In genomic region chr22:42321908-42322561, GRCh38 we compare ENCODE assay signal across 15 cellular contexts. TPM values are rescaled to one million over a fixed set of nuclear protein-coding genes. Genes with fewer than 3 reads are reported as not detected.
DNase-seq lines count a peak whose midpoint lies in the region; ATAC-seq and TF ChIP-seq lines count a peak whose summit lies in the region.
"Had no signal": no experiment of that assay in that cellular context is flagged by ENCODE, and none has a peak within 500 bp of the region (broad histone marks: within the 10 kb centered on the region; RNA-seq: fewer than 3 reads in every experiment).

No MANE protein-coding gene starts in this region.

- H3K9me3 ChIP-seq in CD4-positive, alpha-beta T cell (ENCODE audit: control insufficient read depth, low read length) = no peaks in the 10 kb centered on the region
- H3K9me3 ChIP-seq in HEK293 (ENCODE audit: control insufficient read depth, insufficient read depth, low read depth, low read length) = no peaks in the 10 kb centered on the region
- no peaks in the 10 kb centered on the region for H3K9me3 ChIP-seq in RWPE2 (ENCODE audit: severe bottlenecking)
- no peaks in the 10 kb centered on the region for H3K9me3 ChIP-seq in right lobe of liver
- H3K9me3 ChIP-seq: pancreas, SJSA1 had no signal

- no peaks in the 10 kb centered on the region for H3K27me3 ChIP-seq in CD4-positive, alpha-beta T cell (ENCODE audit: control insufficient read depth, insufficient read depth, low read length)
- H3K27me3 ChIP-seq in RWPE2 (ENCODE audit: insufficient read depth, poor library complexity, severe bottlenecking) (no peaks in the 10 kb centered on the region), right lobe of liver (no peaks in the 10 kb centered on the region)
- H3K27me3 ChIP-seq: pancreas, SJSA1 had no signal

- ATAC-seq in CD4-positive, alpha-beta T cell (ENCODE audit: poor library complexity) = no peak
- ATAC-seq in RWPE2 (ENCODE audit: low read depth) = 0 out of 3 replicates have a peak, but pooled peaks have one; percentile 7
- ATAC-seq in right lobe of liver = no peak
- ATAC-seq in GM19328 (IDR thresholded peaks at IDR 0.05; ENCODE audit: unreplicated experiment) = no peak
- ATAC-seq: left lobe of liver, pancreas had no signal

- CTCF ChIA-PET in CD4-positive, alpha-beta T cell (lab: Charles Lee) = no interaction called here
- CTCF ChIA-PET in HEK293 (lab: Yijun Ruan, JAX) = no interaction called here

- no peak for DNase-seq in CD4-positive, alpha-beta T cell
- DNase-seq in RWPE2 (ENCODE audit: low spot score) (no peak), glutamatergic neuron (peak; percentile 85), right lobe of liver (no peak), foreskin fibroblast (no peak)
- no peak for DNase-seq in T-helper 2 cell treated with Interferon-gamma antibody and Interleukin-4, amounts not matched to agents 5 μg/mL and 100 μg/mL, for 36 hours (ENCODE audit: low spot score)
- DNase-seq: activated effector memory CD4-positive, alpha-beta T cell treated with Interleukin-2 at 50 U/mL for 16 hours; caudate nucleus; GM23248; NCI-H510A; pancreas had no signal

- intact Hi-C loops in CD4-positive, alpha-beta T cell (cut with DNase I, micrococcal nuclease) = no loop called here
- intact Hi-C loops in right lobe of liver (cut with DNase I) = no loop called here

- TF ChIP-seq POLR2A in right lobe of liver (IDR thresholded peaks at IDR 0.05) = no peak

- POLR2A ChIA-PET in CD4-positive, alpha-beta T cell (lab: Charles Lee) = no interaction called here
- POLR2A ChIA-PET in HEK293 (lab: Yijun Ruan, JAX) = interaction anchor here (1.2 kb wide), 1 partner anchor 15 kb away, joined by 3 read pairs; no protein-coding TSS in a partner anchor

- H3K36me3 ChIP-seq in HEK293 (ENCODE audit: control insufficient read depth in 2 of 2, insufficient read depth in 1 of 2, low read length in 2 of 2) (no peaks in the 10 kb centered on the region), RWPE2 (ENCODE audit: low read depth) (no peaks in the 10 kb centered on the region), right lobe of liver (no peaks in the 10 kb centered on the region)
- H3K36me3 ChIP-seq: pancreas, SJSA1 had no signal

- H3K4me3 ChIP-seq in HEK293 (ENCODE audit: low read depth, low read length) (no peak overlapping the region), RWPE2 (ENCODE audit: severe bottlenecking) (no peak overlapping the region), right lobe of liver (no peak overlapping the region), foreskin fibroblast (ENCODE audit: low read depth in 1 of 2, low read length in 2 of 2) (no peak overlapping the region)
- H3K4me3 ChIP-seq: GM23248, pancreas, SJSA1 had no signal

- H3K36me3 Mint-ChIP-seq in CD4-positive, alpha-beta T cell (ENCODE audit: low read depth) = no peaks in the 10 kb centered on the region
- no peaks in the 10 kb centered on the region for H3K36me3 Mint-ChIP-seq in glutamatergic neuron (ENCODE audit: unreplicated experiment)
- peaks cover 2% of the 10 kb centered on the region for H3K36me3 Mint-ChIP-seq in T-helper 2 cell treated with Interferon-gamma antibody and Interleukin-4, amounts not matched to agents 5 μg/mL and 100 μg/mL, for 36 hours (ENCODE audit: low read depth)

- H3K27ac Mint-ChIP-seq in CD4-positive, alpha-beta T cell = peak overlapping the region; percentile 66
- H3K27ac Mint-ChIP-seq in glutamatergic neuron (ENCODE audit: unreplicated experiment) = peak overlapping the region; percentile 96
- H3K27ac Mint-ChIP-seq in T-helper 2 cell treated with Interferon-gamma antibody and Interleukin-4, amounts not matched to agents 5 μg/mL and 100 μg/mL, for 36 hours = no peak overlapping the region

- H3K27me3 Mint-ChIP-seq in CD4-positive, alpha-beta T cell = no peaks in the 10 kb centered on the region
- H3K27me3 Mint-ChIP-seq in glutamatergic neuron (ENCODE audit: unreplicated experiment) = peaks cover 13% of the 10 kb centered on the region
- no peaks in the 10 kb centered on the region for H3K27me3 Mint-ChIP-seq in T-helper 2 cell treated with Interferon-gamma antibody and Interleukin-4, amounts not matched to agents 5 μg/mL and 100 μg/mL, for 36 hours (ENCODE audit: low read depth)

- H3K4me1 ChIP-seq in HEK293 (ENCODE audit: control insufficient read depth, insufficient read depth, low read length) (peaks cover 21% of the 10 kb centered on the region), RWPE2 (ENCODE audit: insufficient read depth, poor library complexity, severe bottlenecking) (peaks cover 16% of the 10 kb centered on the region), right lobe of liver (no peaks in the 10 kb centered on the region)
- H3K4me1 ChIP-seq: pancreas, SJSA1 had no signal

- TF ChIP-seq CTCF in CD4-positive, alpha-beta T cell (IDR thresholded peaks at IDR 0.05) = no peak
- TF ChIP-seq CTCF in HEK293 (tag by site-specific recombination; IDR thresholded peaks at IDR 0.05) = no peak
- TF ChIP-seq CTCF in RWPE2 (IDR thresholded peaks at IDR 0.05; ENCODE audit: poor library complexity, severe bottlenecking) = no peak
- no peak for TF ChIP-seq CTCF in glutamatergic neuron (IDR thresholded peaks at IDR 0.05; ENCODE audit: partially characterized antibody, unreplicated experiment)
- no peak for TF ChIP-seq CTCF in right lobe of liver (IDR thresholded peaks at IDR 0.05)
- TF ChIP-seq CTCF in foreskin fibroblast (IDR thresholded peaks at IDR 0.05; ENCODE audit: low read depth, low read length) = no peak

- H3K9me3 Mint-ChIP-seq in CD4-positive, alpha-beta T cell = no peaks in the 10 kb centered on the region
- H3K9me3 Mint-ChIP-seq in glutamatergic neuron (ENCODE audit: unreplicated experiment) = peaks cover 16% of the 10 kb centered on the region
- no peaks in the 10 kb centered on the region for H3K9me3 Mint-ChIP-seq in T-helper 2 cell treated with Interferon-gamma antibody and Interleukin-4, amounts not matched to agents 5 μg/mL and 100 μg/mL, for 36 hours

- H3K4me3 Mint-ChIP-seq in CD4-positive, alpha-beta T cell = no peak overlapping the region
- H3K4me3 Mint-ChIP-seq in glutamatergic neuron (ENCODE audit: unreplicated experiment) = peak overlapping the region; percentile 69
- H3K4me3 Mint-ChIP-seq in T-helper 2 cell treated with Interferon-gamma antibody and Interleukin-4, amounts not matched to agents 5 μg/mL and 100 μg/mL, for 36 hours = no peak overlapping the region

- peaks cover 34% of the 10 kb centered on the region for H3K4me1 Mint-ChIP-seq in CD4-positive, alpha-beta T cell (ENCODE audit: low read depth)
- H3K4me1 Mint-ChIP-seq in glutamatergic neuron (ENCODE audit: low read depth, unreplicated experiment) = peaks cover 30% of the 10 kb centered on the region
- peaks cover 13% of the 10 kb centered on the region for H3K4me1 Mint-ChIP-seq in T-helper 2 cell treated with Interferon-gamma antibody and Interleukin-4, amounts not matched to agents 5 μg/mL and 100 μg/mL, for 36 hours (ENCODE audit: low read depth)

- no peak overlapping the region for H3K27ac ChIP-seq in CD4-positive, alpha-beta T cell (ENCODE audit: low read depth, low read length)
- no peak overlapping the region for H3K27ac ChIP-seq in HEK293 (ENCODE audit: extremely low read depth, low read depth, low read length)
- H3K27ac ChIP-seq in RWPE2 (ENCODE audit: poor library complexity, severe bottlenecking) = peak overlapping the region; percentile 11
- H3K27ac ChIP-seq in right lobe of liver = no peak overlapping the region
- H3K27ac ChIP-seq: GM23248, pancreas, SJSA1 had no signal

- 73% methylated on average over 10 of the region's 11 CpGs for WGBS in right lobe of liver (ENCODE audit: insufficient coverage, low coverage, low lambda C conversion rate, missing lambda C conversion rate)

TF ChIP-seq in HEK293, 187 proteins besides CTCF, POLR2A, EP300 and RAD21 (continues in another document):
- TF ChIP-seq PRDM2 (tag by site-specific recombination; IDR thresholded peaks at IDR 0.05; ENCODE audit: borderline replicate concordance) (no peak), ZIC2 (tag by site-specific recombination; IDR thresholded peaks at IDR 0.05) (peak; percentile 96), ZNF664 (tag by site-specific recombination; IDR thresholded peaks at IDR 0.05) (peak; percentile 62), HOXD13 (CRISPR knock-in tag; IDR thresholded peaks at IDR 0.05; ENCODE audit: borderline replicate concordance) (no peak)

RNA-seq across cellular contexts. Expression of gene TCF20, which starts 51.6 kb away (rescaled TPM):
- total RNA-seq in CD4-positive, alpha-beta T cell = 10 to 100 TPM; 61.6 to 64.1 TPM
- total RNA-seq in glutamatergic neuron (ENCODE audit: unreplicated experiment) (112 TPM), right lobe of liver (10 to 100 TPM; 15.4 to 20.5 (median 18.5) TPM)
